Comparison of ENCODE assay signal across 26 cellular contexts in genomic region chr1:204882479-204882878, GRCh38. TPM values are rescaled to one million over a fixed set of nuclear protein-coding genes. Genes with fewer than 3 reads are reported as not detected.
DNase-seq lines count a peak whose midpoint lies in the region; ATAC-seq and TF ChIP-seq lines count a peak whose summit lies in the region.
"Had no signal": no experiment of that assay in that cellular context is flagged by ENCODE, and none has a peak within 500 bp of the region (broad histone marks: within the 10 kb centered on the region; RNA-seq: fewer than 3 reads in every experiment).

No MANE protein-coding gene starts in this region.

- H3K27ac ChIP-seq in layer of hippocampus (ENCODE audit: low read depth, low read length) = peak overlapping the region; percentile 54
- peak overlapping the region in 3 of 4 donors; percentile 33 to 61 (median 48) for H3K27ac ChIP-seq in transverse colon
- H3K27ac ChIP-seq: neural progenitor cell, Peyer's patch, SJSA1, skin epidermis, thoracic aorta had no signal

- H3K4me3 ChIP-seq in transverse colon = no peak overlapping the region
- H3K4me3 ChIP-seq: neural progenitor cell, Peyer's patch, SJSA1, skin epidermis, thoracic aorta had no signal

- DNase-seq in NCI-H146 (lab: John Stamatoyannopoulos, UW) (peak; percentile 11), NCI-H146 treated with DMSO at 0.1 percent for 48 hours (lab: John Stamatoyannopoulos, UW; ENCODE audit: unreplicated experiment) (no peak), NCI-H345 treated with DMSO at 0.1 percent for 48 hours (lab: John Stamatoyannopoulos, UW; ENCODE audit: unreplicated experiment) (peak; percentile 10), transverse colon (no peak), NCI-H526 treated with DMSO at 0.1 percent for 48 hours (lab: John Stamatoyannopoulos, UW) (no peak)
- DNase-seq in activated naive CD4-positive, alpha-beta T cell treated with Interleukin-2 at 50 U/mL for 16 hours = no peak
- DNase-seq: 8988T; activated CD4-positive, alpha-beta T cell treated with anti-CD3 and anti-CD28 coated beads for 4 hours; activated naive CD4-positive, alpha-beta T cell treated with anti-CD3 and anti-CD28 coated beads, Interleukin-2, amount 10 ng/mL, durations not matched to agents 7 days and 5 days; activated T-cell treated with anti-CD3 and anti-CD28 coated beads, Interleukin-2, amount 50 U/mL, for 72 hours; aorta; central memory CD4-positive, alpha-beta T cell; foreskin fibroblast; immature natural killer cell; IMR-90; NCI-H1417 treated with DMSO at 0.1 percent for 48 hours; Peyer's patch; stimulated activated CD4-positive, alpha-beta T cell treated with anti-CD3 and anti-CD28 coated beads, Interleukin-2, amount 100 ng/mL, for 24 hours; T-helper 1 cell had no signal

- no peak for TF ChIP-seq CTCF in transverse colon (IDR thresholded peaks at IDR 0.05)

- intact Hi-C loops in transverse colon (cut with DNase I; ENCODE audit: low total_unique reads) = no loop called here

- H3K27me3 ChIP-seq in layer of hippocampus (ENCODE audit: control insufficient read depth, insufficient read depth, low read length) (no peaks in the 10 kb centered on the region), transverse colon (no peaks in the 10 kb centered on the region)
- H3K27me3 ChIP-seq: neural progenitor cell, Peyer's patch had no signal

- no peak for ATAC-seq in GM18498 (IDR thresholded peaks at IDR 0.05; ENCODE audit: unreplicated experiment)
- ATAC-seq: activated T-cell treated with anti-CD3 and anti-CD28 coated beads, Interleukin-2, amount 50 U/mL, for 72 hours; stimulated activated memory B cell treated with anti-CD40 and anti-IgM and Interleukin-4, amounts not matched to agents 10 μg/mL and 1 μg/mL and 100 μg/mL, for 72 hours had no signal

- 52 to 61% methylated on average over 3 of the region's 3 CpGs for WGBS in transverse colon (ENCODE audit: low coverage in 1 of 2), 2 donors

- no peaks in the 10 kb centered on the region for H3K9me3 ChIP-seq in transverse colon
- H3K9me3 ChIP-seq: Peyer's patch, SJSA1, thoracic aorta had no signal

- TF ChIP-seq EP300 in transverse colon (IDR thresholded peaks at IDR 0.05; ENCODE audit: low read depth) = no peak

- H3K36me3 ChIP-seq in transverse colon = no peaks in the 10 kb centered on the region
- H3K36me3 ChIP-seq: neural progenitor cell, Peyer's patch, SJSA1, thoracic aorta had no signal

- TF ChIP-seq POLR2A in transverse colon (IDR thresholded peaks at IDR 0.05) = no peak

- in situ Hi-C loops in transverse colon (cut with MboI; ENCODE audit: low pct_ligation_motif_present in 1 of 4, low pct_unique_long_range_greater_than_20kb in 1 of 4, low sequenced_read_pairs in 3 of 4) = no loop called here

- H3K4me1 ChIP-seq in transverse colon = peaks cover 0 to 42% (median 16%) of the 10 kb centered on the region in 4 donors
- H3K4me1 ChIP-seq: SJSA1 had no signal

RNA-seq across cellular contexts. Expression of gene NFASC, which starts 11.8 kb away (rescaled TPM):
- total RNA-seq in transverse colon = 10 to 100 TPM; 11.3 to 48.8 (median 13.4) TPM

Comparison
In these comparisons a context has a peak if more than half of its experiments do, and no peak if none do; other contexts are left out.
1. DNase-seq: peak in NCI-H146 (single experiment) and NCI-H345 treated with DMSO at 0.1 percent for 48 hours (single experiment); none in NCI-H146 treated with DMSO at 0.1 percent for 48 hours (single experiment), transverse colon (single experiment), NCI-H526 treated with DMSO at 0.1 percent for 48 hours (single experiment) and activated naive CD4-positive, alpha-beta T cell treated with Interleukin-2 at 50 U/mL for 16 hours (single experiment).